Comparison of ENCODE assay signal across 8 cellular contexts in the genomic region with DNA sequence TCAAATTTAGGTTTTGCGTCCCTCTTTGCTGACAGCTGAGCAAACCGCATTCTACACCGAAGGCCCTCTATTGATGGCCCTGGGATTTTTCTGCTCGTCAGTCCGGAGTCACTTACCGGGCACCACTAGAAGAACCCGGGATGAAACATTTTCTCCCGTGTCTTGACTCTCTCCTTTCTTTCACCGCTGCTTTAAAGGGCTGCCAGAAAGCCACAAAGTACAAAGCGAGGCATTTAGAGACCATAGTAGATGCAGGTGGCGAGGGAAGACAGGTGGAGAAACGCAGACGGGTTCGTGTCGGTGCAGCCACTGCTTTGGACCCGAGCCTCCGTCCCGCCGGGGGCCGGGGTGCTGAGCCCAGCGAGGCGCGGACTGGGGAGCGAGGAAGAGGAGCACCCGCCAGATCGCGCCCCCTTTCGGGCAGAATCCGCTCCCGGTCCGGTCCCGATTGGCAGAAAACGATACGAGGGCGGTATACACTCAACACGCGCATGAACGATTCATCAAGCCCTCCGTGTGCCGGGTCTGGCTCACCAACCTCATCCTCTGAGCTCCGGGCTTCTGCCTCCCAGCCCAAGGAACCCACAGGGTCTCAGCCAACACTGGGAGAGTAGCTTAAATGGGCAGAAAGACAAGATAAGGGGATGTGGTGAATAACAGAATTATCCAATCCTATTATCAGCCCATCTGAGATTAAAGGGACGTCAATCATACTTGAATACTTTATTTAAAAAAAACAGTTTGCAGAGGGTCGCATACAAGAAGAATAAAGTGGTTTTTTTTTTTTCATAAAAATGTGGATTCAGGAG.
A peak's percentile ranks its signal among the peaks of the same experiment; 100 is the strongest.
DNase-seq lines count a peak whose midpoint lies in the region; ATAC-seq and TF ChIP-seq lines count a peak whose summit lies in the region.

No MANE protein-coding gene starts in this region.

- in situ Hi-C loops in astrocyte of the cerebellum (cut with HindIII; ENCODE audit: low sequenced_read_pairs): no loop called here

- peak overlapping the region; percentile 60 for H2AFZ ChIP-seq in hepatocyte

- no peaks in the 10 kb centered on the region for H3K9me3 ChIP-seq in hepatocyte (ENCODE audit: low read depth)
- H3K9me3 ChIP-seq in vagina: no peaks in the 10 kb centered on the region

- peak overlapping the region; percentile 87 for H3K4me2 ChIP-seq in hepatocyte

- no peak for TF ChIP-seq POLR2A in vagina (IDR thresholded peaks at IDR 0.05)

- ATAC-seq in HG02943 (IDR thresholded peaks at IDR 0.05; ENCODE audit: low read depth, unreplicated experiment): peak; percentile 44

- H3K9me2 ChIP-seq in hepatocyte (replicated peaks; ENCODE audit: insufficient read depth): no peaks in the 10 kb centered on the region

- DNase-seq in NCI-H2029 (lab: John Stamatoyannopoulos, UW) (peak; percentile 55), T-helper 9 cell (peak; percentile 64), astrocyte of the cerebellum (ENCODE audit: low read depth) (peak; percentile 44), hepatocyte (ENCODE audit: low spot score) (peak; percentile 92), renal cortical epithelial cell (ENCODE audit: low read depth) (peak; percentile 63), vagina (ENCODE audit: extremely low spot score in 2 of 2) (peak in 1 of 2 donors; percentile 88)

- H3K27ac ChIP-seq in hepatocyte (peak overlapping the region; percentile 74), vagina (peak overlapping the region; percentile 73)

- no peaks in the 10 kb centered on the region for H4K20me1 ChIP-seq in hepatocyte (ENCODE audit: insufficient read depth, poor library complexity, severe bottlenecking)

- H3K4me3 ChIP-seq in GM12875 (ENCODE audit: low read depth, low read length) (peak overlapping the region; percentile 46), astrocyte of the cerebellum (ENCODE audit: low read depth, low read length) (peak overlapping the region; percentile 74), hepatocyte (peak overlapping the region; percentile 63), vagina (peak overlapping the region; percentile 44 to 61)

- H3K79me2 ChIP-seq in hepatocyte: no peaks in the 10 kb centered on the region

- under 1% methylated on average over 43 of the region's 43 CpGs for WGBS in hepatocyte (ENCODE audit: low lambda C conversion rate, missing lambda C conversion rate)

- intact Hi-C loops in vagina (cut with DNase I): loop anchor here (5.0 kb wide), 1 partner anchor 178 kb away; no protein-coding TSS in a partner anchor

- H3K36me3 ChIP-seq in hepatocyte (replicated peaks; ENCODE audit: insufficient read depth, low read depth) (no peaks in the 10 kb centered on the region), vagina (no peaks in the 10 kb centered on the region)

- TF ChIP-seq CTCF in GM12875 (IDR thresholded peaks at IDR 0.05; ENCODE audit: borderline replicate concordance, insufficient read depth, low read depth, low read length) (peak; percentile 76), astrocyte of the cerebellum (IDR thresholded peaks at IDR 0.05; ENCODE audit: low read depth, low read length, missing control alignments) (peak; percentile 68), hepatocyte (IDR thresholded peaks at IDR 0.05; ENCODE audit: poor library complexity) (peak; percentile 66), vagina (IDR thresholded peaks at IDR 0.05) (peak in 2 of 3 experiments; percentile 16 to 49)

- H3K27me3 ChIP-seq in hepatocyte: peaks cover 4% of the 10 kb centered on the region
- H3K27me3 ChIP-seq in vagina: no peaks in the 10 kb centered on the region

- no peaks in the 10 kb centered on the region for H3K4me1 ChIP-seq in hepatocyte (ENCODE audit: insufficient read depth)
- H3K4me1 ChIP-seq in vagina: peaks cover 16% of the 10 kb centered on the region
